ENCODE assay signal across 17 cellular contexts in genomic region chr6:170393807-170394399, GRCh38.
DNase-seq lines count a peak whose midpoint lies in the region; ATAC-seq, FAIRE-seq and TF ChIP-seq lines count a peak whose summit lies in the region.
"Had no signal": no experiment of that assay in that cellular context is flagged by ENCODE, and none has a peak within 500 bp of the region (broad histone marks: within the 10 kb centered on the region; RNA-seq: fewer than 3 reads in every experiment).

No MANE protein-coding gene starts in this region.

- peaks cover 11% of the 10 kb centered on the region for H3K4me1 Mint-ChIP-seq in activated CD8-positive, alpha-beta T cell treated with anti-CD3 and anti-CD28 coated beads, Interleukin-2, amount 10 ng/mL, durations not matched to agents 7 days and 5 days (ENCODE audit: low read depth)
- H3K4me1 Mint-ChIP-seq in WTC11 = no peaks in the 10 kb centered on the region

- DNase-seq in activated naive CD4-positive, alpha-beta T cell treated with anti-CD3 and anti-CD28 coated beads, Interleukin-2, amount 50 U/mL, for 72 hours (ENCODE audit: low spot score in 2 of 2) = peak; percentile 30 to 81
- no peak for DNase-seq in activated naive CD4-positive, alpha-beta T cell treated with Interleukin-2 at 50 U/mL for 16 hours
- peak; percentile 64 for DNase-seq in activated CD8-positive, alpha-beta T cell treated with anti-CD3 and anti-CD28 coated beads, Interleukin-2, amount 10 ng/mL, durations not matched to agents 7 days and 5 days
- peak; percentile 55 to 76 for DNase-seq in foreskin keratinocyte
- DNase-seq in stimulated activated naive CD8-positive, alpha-beta T cell treated with anti-CD3 and anti-CD28 coated beads, Interleukin-15, Interleukin-2, amounts not matched to agents 100 U/mL and 50 U/mL, for 24 hours = peak; percentile 66
- DNase-seq in WTC11 (ENCODE audit: low spot score) = no peak
- DNase-seq in frontal cortex (ENCODE audit: low spot score in 2 of 2) = no peak
- DNase-seq: amygdala, colonic mucosa, GOT3, NCI-H1436, NCI-H345, stomach, uterus had no signal

- POLR2A ChIA-PET in activated CD8-positive, alpha-beta T cell treated with anti-CD3 and anti-CD28 coated beads, Interleukin-2, amount 10 ng/mL, durations not matched to agents 7 days and 5 days (lab: Charles Lee) = no interaction called here
- POLR2A ChIA-PET in WTC11 (lab: Charles Lee) = no interaction called here

- TF ChIP-seq CTCF in foreskin keratinocyte (conservative IDR thresholded peaks at IDR 0.05) = no peak
- no peak for TF ChIP-seq CTCF in WTC11 (IDR thresholded peaks at IDR 0.05)

- H3K27ac Mint-ChIP-seq in activated naive CD4-positive, alpha-beta T cell treated with anti-CD3 and anti-CD28 coated beads, Interleukin-2, amount 50 U/mL, for 72 hours = peak overlapping the region; percentile 10 to 76
- H3K27ac Mint-ChIP-seq in activated CD8-positive, alpha-beta T cell treated with anti-CD3 and anti-CD28 coated beads, Interleukin-2, amount 10 ng/mL, durations not matched to agents 7 days and 5 days = peak overlapping the region; percentile 7
- H3K27ac Mint-ChIP-seq in WTC11 = no peak overlapping the region

- no peaks in the 10 kb centered on the region for H3K9me3 Mint-ChIP-seq in activated naive CD4-positive, alpha-beta T cell treated with anti-CD3 and anti-CD28 coated beads, Interleukin-2, amount 50 U/mL, for 72 hours
- no peaks in the 10 kb centered on the region for H3K9me3 Mint-ChIP-seq in activated CD8-positive, alpha-beta T cell treated with anti-CD3 and anti-CD28 coated beads, Interleukin-2, amount 10 ng/mL, durations not matched to agents 7 days and 5 days (ENCODE audit: insufficient read depth)
- peaks cover 5% of the 10 kb centered on the region for H3K9me3 Mint-ChIP-seq in WTC11

- ATAC-seq in activated naive CD4-positive, alpha-beta T cell treated with anti-CD3 and anti-CD28 coated beads, Interleukin-2, amount 50 U/mL, for 72 hours = peak; percentile 93 to 94
- peak; percentile 84 for ATAC-seq in activated CD8-positive, alpha-beta T cell treated with anti-CD3 and anti-CD28 coated beads, Interleukin-2, amount 10 ng/mL, durations not matched to agents 7 days and 5 days
- peak; percentile 36 for ATAC-seq in foreskin keratinocyte
- peak; percentile 93 for ATAC-seq in stimulated activated naive CD8-positive, alpha-beta T cell treated with anti-CD3 and anti-CD28 coated beads, Interleukin-15, Interleukin-2, amounts not matched to agents 100 U/mL and 50 U/mL, for 24 hours
- no peak for ATAC-seq in HG03025 (IDR thresholded peaks at IDR 0.05; ENCODE audit: low FRiP score, unreplicated experiment)
- no peak for ATAC-seq in WTC11

- H3K27ac ChIP-seq in foreskin keratinocyte = no peak overlapping the region
- H3K27ac ChIP-seq: colonic mucosa, epithelial cell of prostate, KMS-11, stomach, uterus had no signal

- no peak for FAIRE-seq in frontal cortex (lab: Jason Lieb, UNC)

- no peaks in the 10 kb centered on the region for H3K27me3 Mint-ChIP-seq in activated CD8-positive, alpha-beta T cell treated with anti-CD3 and anti-CD28 coated beads, Interleukin-2, amount 10 ng/mL, durations not matched to agents 7 days and 5 days (ENCODE audit: low read depth)
- H3K27me3 Mint-ChIP-seq in WTC11 (ENCODE audit: low read depth) = no peaks in the 10 kb centered on the region

- CTCF ChIA-PET in activated CD8-positive, alpha-beta T cell treated with anti-CD3 and anti-CD28 coated beads, Interleukin-2, amount 10 ng/mL, durations not matched to agents 7 days and 5 days (lab: Charles Lee) = interaction anchor here (1.4 kb wide), 1 partner anchor 9 kb away, joined by 5 read pairs; no protein-coding TSS in a partner anchor
- CTCF ChIA-PET in WTC11 (lab: Charles Lee) = interaction anchor here (1.2 kb wide), 1 partner anchor 47 kb away, joined by 3 read pairs; no protein-coding TSS in a partner anchor

- no peaks in the 10 kb centered on the region for H3K27me3 ChIP-seq in foreskin keratinocyte
- H3K27me3 ChIP-seq: colonic mucosa, stomach, uterus had no signal

- H3K4me1 ChIP-seq in foreskin keratinocyte = no peaks in the 10 kb centered on the region
- H3K4me1 ChIP-seq: colonic mucosa, uterus had no signal

- H3K36me3 Mint-ChIP-seq in activated naive CD4-positive, alpha-beta T cell treated with anti-CD3 and anti-CD28 coated beads, Interleukin-2, amount 50 U/mL, for 72 hours = peaks cover 12 to 22% of the 10 kb centered on the region in 2 donors
- peaks cover 62% of the 10 kb centered on the region for H3K36me3 Mint-ChIP-seq in activated CD8-positive, alpha-beta T cell treated with anti-CD3 and anti-CD28 coated beads, Interleukin-2, amount 10 ng/mL, durations not matched to agents 7 days and 5 days (ENCODE audit: low read depth)
- peaks cover 48% of the 10 kb centered on the region for H3K36me3 Mint-ChIP-seq in WTC11

- H3K4me3 Mint-ChIP-seq in activated CD8-positive, alpha-beta T cell treated with anti-CD3 and anti-CD28 coated beads, Interleukin-2, amount 10 ng/mL, durations not matched to agents 7 days and 5 days = no peak overlapping the region
- no peak overlapping the region for H3K4me3 Mint-ChIP-seq in WTC11

TF ChIP-seq in WTC11, 78 proteins besides CTCF, POLR2A, EP300 and RAD21:
- TF ChIP-seq, protein P1, sequence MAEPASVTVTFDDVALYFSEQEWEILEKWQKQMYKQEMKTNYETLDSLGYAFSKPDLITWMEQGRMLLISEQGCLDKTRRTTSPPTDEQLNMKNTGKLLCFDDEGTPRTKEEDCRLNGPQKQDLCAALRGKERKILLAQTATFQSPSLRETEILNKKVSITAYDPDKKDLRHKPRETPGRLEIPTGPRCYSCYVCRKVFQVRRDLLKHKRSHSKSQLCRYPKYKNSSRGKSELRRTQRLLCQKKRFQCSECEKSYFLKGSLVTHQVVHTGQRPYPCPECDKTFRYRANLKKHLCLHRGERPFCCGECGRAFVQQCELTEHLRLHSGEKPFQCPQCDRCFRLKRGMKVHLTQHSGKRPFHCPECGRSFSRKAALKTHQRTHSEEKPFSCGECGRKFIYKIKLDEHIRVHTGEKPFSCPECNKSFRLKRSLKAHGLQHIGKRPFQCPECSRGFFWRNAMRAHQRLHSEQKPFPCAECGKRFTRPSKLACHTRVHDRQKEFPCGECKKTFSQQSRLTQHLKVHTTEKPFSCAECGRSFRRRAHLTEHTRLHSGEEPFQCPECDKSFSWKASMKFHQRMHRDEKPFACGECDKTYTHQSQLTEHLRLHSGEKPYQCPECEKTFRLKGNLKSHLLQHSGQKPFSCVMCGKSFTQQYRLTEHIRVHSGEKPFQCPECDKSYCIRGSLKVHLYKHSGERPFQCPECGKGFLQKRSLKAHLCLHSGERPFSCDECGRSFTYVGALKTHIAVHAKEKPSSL (CRISPR knock-in tag; conservative IDR thresholded peaks at IDR 0.05) = no peak
- TF ChIP-seq NFYB (CRISPR knock-in tag; conservative IDR thresholded peaks at IDR 0.05; ENCODE audit: low read depth) = no peak
- TF ChIP-seq ZNF671 (CRISPR knock-in tag; IDR thresholded peaks at IDR 0.05) = no peak
- TF ChIP-seq MXD4 (CRISPR knock-in tag; IDR thresholded peaks at IDR 0.05; ENCODE audit: borderline replicate concordance) = no peak
- TF ChIP-seq MAX (CRISPR knock-in tag; IDR thresholded peaks at IDR 0.05) = no peak
- no peak for TF ChIP-seq RORB (CRISPR knock-in tag; IDR thresholded peaks at IDR 0.05)
- no peak for TF ChIP-seq NR2C2 (CRISPR knock-in tag; IDR thresholded peaks at IDR 0.05)
- no peak for TF ChIP-seq FOXJ3 (CRISPR knock-in tag; IDR thresholded peaks at IDR 0.05; ENCODE audit: borderline replicate concordance)
TF ChIP-seq in WTC11: peak in this region for 0.

Comparison
In these comparisons a context has a peak if more than half of its experiments do, and no peak if none do; other contexts are left out.
1. DNase-seq: peak in activated naive CD4-positive, alpha-beta T cell treated with anti-CD3 and anti-CD28 coated beads, Interleukin-2, amount 50 U/mL, for 72 hours (2 of 2), activated CD8-positive, alpha-beta T cell treated with anti-CD3 and anti-CD28 coated beads, Interleukin-2, amount 10 ng/mL, durations not matched to agents 7 days and 5 days (single experiment), foreskin keratinocyte (2 of 2) and stimulated activated naive CD8-positive, alpha-beta T cell treated with anti-CD3 and anti-CD28 coated beads, Interleukin-15, Interleukin-2, amounts not matched to agents 100 U/mL and 50 U/mL, for 24 hours (single experiment); none in activated naive CD4-positive, alpha-beta T cell treated with Interleukin-2 at 50 U/mL for 16 hours (single experiment), WTC11 (single experiment) and frontal cortex (0 of 2).
2. ATAC-seq: peak in activated naive CD4-positive, alpha-beta T cell treated with anti-CD3 and anti-CD28 coated beads, Interleukin-2, amount 50 U/mL, for 72 hours (2 of 2), activated CD8-positive, alpha-beta T cell treated with anti-CD3 and anti-CD28 coated beads, Interleukin-2, amount 10 ng/mL, durations not matched to agents 7 days and 5 days (single experiment), foreskin keratinocyte (single experiment) and stimulated activated naive CD8-positive, alpha-beta T cell treated with anti-CD3 and anti-CD28 coated beads, Interleukin-15, Interleukin-2, amounts not matched to agents 100 U/mL and 50 U/mL, for 24 hours (single experiment); none in HG03025 (single experiment) and WTC11 (single experiment).